Comparison of ENCODE assay signal across 8 cellular contexts in genomic region chr20:62707981-62708521, GRCh38. TPM values are rescaled to one million over a fixed set of nuclear protein-coding genes. Genes with fewer than 3 reads are reported as not detected.
DNase-seq lines count a peak whose midpoint lies in the region; ATAC-seq, FAIRE-seq and TF ChIP-seq lines count a peak whose summit lies in the region.

No MANE protein-coding gene starts in this region.

- no peak for FAIRE-seq in GM12891 (lab: Jason Lieb, UNC)

- H3K36me3 ChIP-seq in RWPE2 (ENCODE audit: low read depth), result no peaks in the 10 kb centered on the region

- H3K27ac ChIP-seq in RWPE2 (ENCODE audit: poor library complexity, severe bottlenecking) (peak overlapping the region; percentile 97), foreskin keratinocyte (no peak overlapping the region), substantia nigra (ENCODE audit: low read depth, low read length, poor library complexity, severe bottlenecking) (no peak overlapping the region)

- no peak for TF ChIP-seq POLR2A in GM12891 (IDR thresholded peaks at IDR 0.05; ENCODE audit: low read depth, low read length)

- H3K4me1 ChIP-seq in RWPE2 (ENCODE audit: insufficient read depth, poor library complexity, severe bottlenecking) (peaks cover 56% of the 10 kb centered on the region), foreskin keratinocyte (peaks cover 20% of the 10 kb centered on the region)

- H3K4me3 ChIP-seq in RWPE2 (ENCODE audit: severe bottlenecking), result peak overlapping the region; percentile 33

- ATAC-seq in RWPE2 (ENCODE audit: low read depth) (no peak), foreskin keratinocyte (peak; percentile 19), HG02970 (IDR thresholded peaks at IDR 0.05; ENCODE audit: low FRiP score, unreplicated experiment) (no peak), HG03280 (IDR thresholded peaks at IDR 0.05; ENCODE audit: unreplicated experiment) (no peak)

- H3K27me3 ChIP-seq in RWPE2 (ENCODE audit: insufficient read depth, poor library complexity, severe bottlenecking), result peaks cover 26% of the 10 kb centered on the region
- peaks cover 34% of the 10 kb centered on the region for H3K27me3 ChIP-seq in foreskin keratinocyte

- DNase-seq in 8988T, result peak; percentile 97
- peak; percentile 71 for DNase-seq in GM12891 (ENCODE audit: insufficient read length, low spot score)
- DNase-seq in RWPE2 (ENCODE audit: low spot score), result no peak
- DNase-seq in foreskin keratinocyte, result no peak
- DNase-seq in substantia nigra (lab: John Stamatoyannopoulos, UW), result no peak
- no peak for DNase-seq in activated effector memory CD4-positive, alpha-beta T cell treated with Interleukin-2 at 50 U/mL for 16 hours

- TF ChIP-seq CTCF in RWPE2 (IDR thresholded peaks at IDR 0.05; ENCODE audit: poor library complexity, severe bottlenecking) (peak; percentile 51), foreskin keratinocyte (conservative IDR thresholded peaks at IDR 0.05) (peak; percentile 42)

- no peaks in the 10 kb centered on the region for H3K9me3 ChIP-seq in RWPE2 (ENCODE audit: severe bottlenecking)

TF ChIP-seq in GM12891, 5 proteins besides CTCF, POLR2A, EP300 and RAD21:
- TF ChIP-seq PAX5 (IDR thresholded peaks at IDR 0.05; ENCODE audit: insufficient read depth, low read length, severe bottlenecking) (no peak), SPI1 (IDR thresholded peaks at IDR 0.05; ENCODE audit: low read depth, low read length) (no peak), POLR2AphosphoS5 (IDR thresholded peaks at IDR 0.05; ENCODE audit: low read depth, low read length) (no peak), TAF1 (IDR thresholded peaks at IDR 0.05; ENCODE audit: low read depth, low read length) (no peak), POU2F2 (IDR thresholded peaks at IDR 0.05; ENCODE audit: low read depth, low read length) (no peak)

RNA-seq across cellular contexts. Expression of gene NTSR1, which starts 0.6 kb away (rescaled TPM):
- polyA plus RNA-seq in GM12891 (2012; ENCODE audit: low read depth, missing spikeins), result not detected
- total RNA-seq in foreskin keratinocyte, result 2.3 and 2.8 TPM in 2 replicates
- 3.1 and 3.3 TPM in 2 replicates for polyA plus RNA-seq in foreskin keratinocyte

Comparison
In these comparisons a context has a peak if more than half of its experiments do, and no peak if none do; other contexts are left out.
1. DNase-seq: peak in 8988T (single experiment) and GM12891 (single experiment); none in RWPE2 (single experiment), foreskin keratinocyte (0 of 2), substantia nigra (0 of 49) and activated effector memory CD4-positive, alpha-beta T cell treated with Interleukin-2 at 50 U/mL for 16 hours (single experiment).